8 cellular contexts compared by ENCODE assay signal in the genomic region with DNA sequence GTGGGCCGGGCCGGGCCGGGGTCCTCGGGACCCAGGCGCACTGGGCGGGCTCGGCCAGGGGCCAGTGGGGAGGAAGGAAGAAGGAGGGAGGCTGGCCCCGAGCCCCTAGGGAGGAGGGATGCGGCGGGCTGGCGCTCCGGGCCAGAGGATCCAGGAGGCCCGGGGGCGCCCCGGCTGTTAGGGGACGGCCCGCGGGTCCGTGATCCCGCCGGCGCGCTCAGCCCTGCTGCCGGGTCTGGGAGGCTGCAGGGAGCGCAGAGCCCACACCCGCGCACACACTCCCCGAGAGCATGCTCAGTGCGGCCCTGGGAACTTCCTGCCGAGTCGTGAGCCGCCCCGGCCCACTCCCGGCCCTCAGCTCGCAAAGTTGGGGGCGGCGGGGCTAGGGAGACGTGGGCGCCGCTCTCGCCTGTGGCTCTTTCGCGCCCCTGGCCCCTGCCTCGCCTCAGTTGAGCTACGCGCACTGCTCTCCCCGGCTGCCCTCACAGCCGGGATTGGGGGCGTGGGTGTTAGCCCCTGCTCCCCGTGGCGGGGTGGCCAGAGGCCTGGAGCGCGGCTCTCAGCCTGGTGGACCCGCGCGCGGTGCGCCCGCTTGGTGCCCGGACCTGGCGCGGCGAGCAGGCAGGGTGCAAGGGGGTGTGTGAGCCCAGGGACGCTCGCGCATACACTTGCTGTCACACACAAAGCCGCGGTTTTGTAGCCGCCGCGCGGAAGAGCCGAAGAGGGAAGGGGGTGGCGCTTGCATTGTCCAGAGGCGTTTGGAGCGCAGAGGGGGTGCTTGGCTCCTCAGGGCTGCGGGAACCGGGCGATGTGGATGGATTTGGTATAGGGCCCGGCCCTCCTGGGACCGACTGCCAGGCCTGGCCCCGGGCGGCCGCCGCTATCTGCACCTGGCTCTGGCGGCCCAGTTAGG.
A peak's percentile ranks its signal among the peaks of the same experiment; 100 is the strongest.
DNase-seq lines count a peak whose midpoint lies in the region; ATAC-seq, FAIRE-seq and TF ChIP-seq lines count a peak whose summit lies in the region.

No MANE protein-coding gene starts in this region.

- peaks cover 49% of the 10 kb centered on the region for H3K79me2 ChIP-seq in endothelial cell of umbilical vein (ENCODE audit: control insufficient read depth, insufficient read depth, low read length)

- H2AFZ ChIP-seq in endothelial cell of umbilical vein (ENCODE audit: low read depth, low read length) = peak overlapping the region; percentile 90

- H3K36me3 ChIP-seq in endothelial cell of umbilical vein (ENCODE audit: control insufficient read depth in 2 of 2, extremely low read depth in 1 of 2, insufficient read depth in 2 of 2, low read length in 2 of 2) (no peaks in the 10 kb centered on the region), mucosa of descending colon (ENCODE audit: low read depth) (no peaks in the 10 kb centered on the region)

- H3K4me3 ChIP-seq in endothelial cell of umbilical vein (replicated peaks in 1 of 3; ENCODE audit: insufficient read depth in 1 of 3, low read depth in 1 of 3, low read length in 3 of 3) (peak overlapping the region; percentile 38 to 92 (median 68)), mucosa of descending colon (peak overlapping the region; percentile 97)

- peaks cover 25% of the 10 kb centered on the region for H3K4me1 ChIP-seq in endothelial cell of umbilical vein (ENCODE audit: control insufficient read depth, extremely low read depth, insufficient read depth, low read length)
- peaks cover 51% of the 10 kb centered on the region for H3K4me1 ChIP-seq in mucosa of descending colon (ENCODE audit: low read depth)

- H3K27ac ChIP-seq in endothelial cell of umbilical vein (ENCODE audit: insufficient read depth, low read depth, low read length) = peak overlapping the region; percentile 79

- POLR2A ChIA-PET in endothelial cell of umbilical vein (lab: Charles Lee) = interaction anchor here (0.9 to 2.2 kb wide), 3 partner anchors 8 to 40 kb away, joined by 3 to 6 read pairs (median 4); no protein-coding TSS in a partner anchor

- peaks cover 5% of the 10 kb centered on the region for H4K20me1 ChIP-seq in endothelial cell of umbilical vein (replicated peaks; ENCODE audit: control insufficient read depth, extremely low read depth, insufficient read depth, low read length)

- peaks cover 45% of the 10 kb centered on the region for H3K4me1 Mint-ChIP-seq in activated CD8-positive, alpha-beta memory T cell treated with anti-CD3 and anti-CD28 coated beads, Interleukin-2, amount 10 ng/mL, durations not matched to agents 7 days and 5 days

- peak; percentile 33 for TF ChIP-seq POLR2A in endothelial cell of umbilical vein (IDR thresholded peaks at IDR 0.05; ENCODE audit: low read depth, low read length)

- H3K27me3 Mint-ChIP-seq in activated CD8-positive, alpha-beta memory T cell treated with anti-CD3 and anti-CD28 coated beads, Interleukin-2, amount 10 ng/mL, durations not matched to agents 7 days and 5 days = peaks cover 10% of the 10 kb centered on the region

- peak overlapping the region; percentile 79 for H3K4me2 ChIP-seq in endothelial cell of umbilical vein (ENCODE audit: insufficient read depth, low read length)

- H3K9me3 Mint-ChIP-seq in activated CD8-positive, alpha-beta memory T cell treated with anti-CD3 and anti-CD28 coated beads, Interleukin-2, amount 10 ng/mL, durations not matched to agents 7 days and 5 days (ENCODE audit: low read depth) = no peaks in the 10 kb centered on the region

- ATAC-seq in HG02870 (IDR thresholded peaks at IDR 0.05; ENCODE audit: unreplicated experiment) (peak; percentile 34), mucosa of descending colon (peak; percentile 68)
- peak; percentile 70 for ATAC-seq in activated CD8-positive, alpha-beta memory T cell treated with anti-CD3 and anti-CD28 coated beads, Interleukin-2, amount 10 ng/mL, durations not matched to agents 7 days and 5 days

- no peak for TF ChIP-seq CTCF in endothelial cell of umbilical vein (IDR thresholded peaks at IDR 0.05; ENCODE audit: extremely low read depth in 1 of 2, insufficient read depth in 1 of 2, low read depth in 1 of 2, low read length in 2 of 2)
- no peak for TF ChIP-seq CTCF in mucosa of descending colon (IDR thresholded peaks at IDR 0.05)

- peaks cover under 1% of the 10 kb centered on the region for H3K36me3 Mint-ChIP-seq in activated CD8-positive, alpha-beta memory T cell treated with anti-CD3 and anti-CD28 coated beads, Interleukin-2, amount 10 ng/mL, durations not matched to agents 7 days and 5 days

- peak overlapping the region; percentile 87 for H3K4me3 Mint-ChIP-seq in activated CD8-positive, alpha-beta memory T cell treated with anti-CD3 and anti-CD28 coated beads, Interleukin-2, amount 10 ng/mL, durations not matched to agents 7 days and 5 days

- no peaks in the 10 kb centered on the region for H3K27me3 ChIP-seq in endothelial cell of umbilical vein (ENCODE audit: control insufficient read depth in 2 of 2, insufficient read depth in 2 of 2, low read length in 2 of 2)

- no peak for FAIRE-seq in endothelial cell of umbilical vein (lab: Jason Lieb, UNC)

- DNase-seq in NCI-H524 (lab: John Stamatoyannopoulos, UW) (peak; percentile 20 to 51), NCI-H524 treated with DMSO at 0.1 percent for 48 hours (lab: John Stamatoyannopoulos, UW) (no peak), NCI-H526 (lab: John Stamatoyannopoulos, UW) (peak; percentile 19 to 73), endothelial cell of umbilical vein (ENCODE audit: low read depth, low spot score) (peak; percentile 60), mucosa of descending colon (peak; percentile 70 to 83 (median 79))
- peak; percentile 69 for DNase-seq in activated CD8-positive, alpha-beta memory T cell treated with anti-CD3 and anti-CD28 coated beads, Interleukin-2, amount 10 ng/mL, durations not matched to agents 7 days and 5 days
- DNase-seq in stimulated activated CD8-positive, alpha-beta memory T cell treated with anti-CD3 and anti-CD28 coated beads, Interleukin-7, amount 100 ng/mL, for 4 hours (ENCODE audit: low read depth in 2 of 2) = peak; percentile 49 to 73

- no TSS peak for BruUV-seq in endothelial cell of umbilical vein (replicated peaks; lab: Mats Ljungman, UMichigan)

- peaks cover 2% of the 10 kb centered on the region for H3K9me1 ChIP-seq in endothelial cell of umbilical vein (replicated peaks; ENCODE audit: control insufficient read depth, extremely low read depth, insufficient read depth, low read length)

- H3K9ac ChIP-seq in endothelial cell of umbilical vein (replicated peaks; ENCODE audit: extremely low read depth, insufficient read depth, low read length) = peak overlapping the region; percentile 62

- intact Hi-C loops in endothelial cell of umbilical vein (cut with micrococcal nuclease) = no loop called here
- intact Hi-C loops in mucosa of descending colon (cut with DNase I, micrococcal nuclease) = no loop called here

- CTCF ChIA-PET in activated CD8-positive, alpha-beta memory T cell treated with anti-CD3 and anti-CD28 coated beads, Interleukin-2, amount 10 ng/mL, durations not matched to agents 7 days and 5 days (lab: Charles Lee) = interaction anchor here (0.6 to 8.3 kb wide), 13 partner anchors 8 to 330 kb away, joined by 3 to 109 read pairs (median 4); no protein-coding TSS in a partner anchor
- CTCF ChIA-PET in endothelial cell of umbilical vein (lab: Charles Lee) = interaction anchor here (0.9 to 8.2 kb wide), 12 partner anchors 35 to 330 kb away, joined by 3 to 210 read pairs (median 16); no protein-coding TSS in a partner anchor

- dilution Hi-C loops in endothelial cell of umbilical vein (cut with MboI; ENCODE audit: extremely low pct_ligation_motif_present, low sequenced_read_pairs) = no loop called here

- H3K9me3 ChIP-seq in endothelial cell of umbilical vein (replicated peaks; ENCODE audit: control insufficient read depth, insufficient read depth, low read length) (no peaks in the 10 kb centered on the region), mucosa of descending colon (no peaks in the 10 kb centered on the region)

- H3K27ac Mint-ChIP-seq in activated CD8-positive, alpha-beta memory T cell treated with anti-CD3 and anti-CD28 coated beads, Interleukin-2, amount 10 ng/mL, durations not matched to agents 7 days and 5 days = no peak overlapping the region

TF ChIP-seq in endothelial cell of umbilical vein, 7 proteins besides CTCF, POLR2A, EP300 and RAD21:
- TF ChIP-seq, protein P1, sequence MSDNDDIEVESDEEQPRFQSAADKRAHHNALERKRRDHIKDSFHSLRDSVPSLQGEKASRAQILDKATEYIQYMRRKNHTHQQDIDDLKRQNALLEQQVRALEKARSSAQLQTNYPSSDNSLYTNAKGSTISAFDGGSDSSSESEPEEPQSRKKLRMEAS (IDR thresholded peaks at IDR 0.05; ENCODE audit: insufficient read depth, insufficient read length) = no peak
- no peak for TF ChIP-seq EZH2 (IDR thresholded peaks at IDR 0.05; ENCODE audit: borderline replicate concordance, low read depth, low read length, severe bottlenecking)
- no peak for TF ChIP-seq FOS (IDR thresholded peaks at IDR 0.05; ENCODE audit: borderline replicate concordance, insufficient read depth, low read length)
- no peak for TF ChIP-seq GATA2 (IDR thresholded peaks at IDR 0.05; ENCODE audit: insufficient read depth, insufficient read length, low read depth, low read length)
- no peak for TF ChIP-seq JUN (IDR thresholded peaks at IDR 0.05; ENCODE audit: borderline replicate concordance, insufficient read depth, insufficient read length, low read depth)
- TF ChIP-seq MYC (IDR thresholded peaks at IDR 0.05; ENCODE audit: low read depth, low read length) = no peak
- TF ChIP-seq POLR2AphosphoS5 (IDR thresholded peaks at IDR 0.05; ENCODE audit: insufficient read depth, low read depth, low read length) = no peak
